In the genomic region with DNA sequence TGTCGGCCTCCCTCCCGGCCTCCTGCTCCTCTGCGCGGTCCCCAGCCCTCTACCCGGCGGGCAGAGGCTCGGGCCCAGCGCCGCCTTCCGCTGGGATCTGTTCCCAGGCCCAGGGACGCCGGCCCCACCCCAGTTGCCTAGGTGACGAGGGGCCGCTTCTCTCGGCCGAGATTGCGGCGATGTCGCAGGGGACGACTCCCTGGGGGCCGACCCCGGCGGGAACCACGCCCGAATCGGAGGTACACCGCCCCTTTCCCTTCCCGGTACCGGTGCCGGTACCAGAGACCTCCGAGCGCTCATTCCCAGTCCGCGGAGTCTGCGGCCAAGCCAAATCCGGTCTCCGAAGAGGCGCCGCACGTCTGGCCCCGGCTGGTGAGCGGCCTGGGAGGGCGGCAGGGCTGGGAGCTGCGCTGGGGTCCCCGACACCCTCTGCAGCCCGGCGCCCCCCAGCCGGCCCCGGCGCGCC, we compare ENCODE assay signal across 8 cellular contexts. TPM values are rescaled to one million over a fixed set of nuclear protein-coding genes. Genes with fewer than 3 reads are reported as not detected.
DNase-seq lines count a peak whose midpoint lies in the region; ATAC-seq and TF ChIP-seq lines count a peak whose summit lies in the region.

A gene with protein sequence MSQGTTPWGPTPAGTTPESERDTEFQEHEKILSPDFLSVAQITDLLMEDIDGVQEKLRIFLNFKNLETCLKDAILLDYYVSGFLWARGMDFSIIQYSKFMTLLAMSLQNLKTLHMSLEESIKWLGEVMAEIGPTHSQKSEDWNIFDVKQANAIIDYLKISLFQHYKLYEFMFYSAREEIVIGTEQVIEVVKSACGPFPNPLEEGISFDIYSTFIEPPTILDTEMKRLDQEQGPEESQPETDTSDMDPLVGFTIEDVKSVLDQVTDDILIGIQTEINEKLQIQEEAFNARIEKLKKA (plus strand): TSS at position 136 of the 466 bp plus-strand sequence. CDS start 44 bp downstream, at position 180.

- in situ Hi-C loops in GM13976 (cut with MboI; ENCODE audit: low sequenced_read_pairs, unreplicated experiment): no loop called here

- H3K36me3 ChIP-seq in right atrium auricular region (no peaks in the 10 kb centered on the region), parathyroid adenoma (ENCODE audit: control insufficient read depth, insufficient read depth, low read length) (no peaks in the 10 kb centered on the region)

- H2AFZ ChIP-seq in parathyroid adenoma: peak within 1 kb of the TSS; percentile 72

- H3K27ac ChIP-seq in right atrium auricular region (peak within 1 kb of the TSS; percentile 17 to 49), parathyroid adenoma (peak within 1 kb of the TSS; percentile 47)

- TF ChIP-seq CTCF in right atrium auricular region (IDR thresholded peaks at IDR 0.05) (peak in 1 of 2 donors; percentile 20), parathyroid adenoma (IDR thresholded peaks at IDR 0.05) (no peak), GM13976 (IDR thresholded peaks at IDR 0.05; ENCODE audit: borderline replicate concordance, control extremely low read depth, extremely low read depth, insufficient read depth, missing control alignments) (no peak)

- DNase-seq in HuH-7 (ENCODE audit: low spot score): peak; percentile 74
- DNase-seq in anterior cingulate cortex (lab: John Stamatoyannopoulos, UW): peak in 55 of 58 donors; percentile 11 to 81 (median 62)
- peak; percentile 58 for DNase-seq in right atrium auricular region (ENCODE audit: low spot score)
- DNase-seq in cerebellar nuclear complex (lab: John Stamatoyannopoulos, UW): no peak
- DNase-seq in GM13976 (ENCODE audit: low spot score): no peak

- H3K9me3 ChIP-seq in right atrium auricular region (no peaks in the 10 kb centered on the region), parathyroid adenoma (ENCODE audit: control insufficient read depth, low read length) (no peaks in the 10 kb centered on the region)

- H3K4me2 ChIP-seq in parathyroid adenoma (ENCODE audit: low read length): peak within 1 kb of the TSS; percentile 74

- ATAC-seq in GM18909 (IDR thresholded peaks at IDR 0.05; ENCODE audit: poor library complexity, unreplicated experiment) (no peak), HG03457 (IDR thresholded peaks at IDR 0.05; ENCODE audit: unreplicated experiment) (no peak)

- H3K27me3 ChIP-seq in right atrium auricular region (no peaks in the 10 kb centered on the region), parathyroid adenoma (ENCODE audit: control insufficient read depth, insufficient read depth, low read length) (no peaks in the 10 kb centered on the region)

- no peaks in the 10 kb centered on the region for H3K4me1 ChIP-seq in right atrium auricular region
- H3K4me1 ChIP-seq in parathyroid adenoma: no peaks in the 10 kb centered on the region

- H3K4me3 ChIP-seq in right atrium auricular region: peak within 1 kb of the TSS; percentile 40 to 58
- peak within 1 kb of the TSS; percentile 69 for H3K4me3 ChIP-seq in parathyroid adenoma (ENCODE audit: low read depth, low read length)

- no peaks in the 10 kb centered on the region for H3K79me2 ChIP-seq in parathyroid adenoma

- no peak within 1 kb of the TSS for H3K9ac ChIP-seq in parathyroid adenoma

RNA-seq across cellular contexts. Expression of the gene that starts here (rescaled TPM):
- under 1 TPM in 1 of 2 donors, not detected in 1; 0.35 TPM for total RNA-seq in right atrium auricular region

Comparison
In these comparisons a context has a peak if more than half of its experiments do, and no peak if none do; other contexts are left out.
1. Peak in DNase-seq, H3K4me3 ChIP-seq and H3K27ac ChIP-seq in right atrium auricular region; RNA of the gene not detected or under 1 TPM.
2. DNase-seq: peak in HuH-7 (single experiment) and anterior cingulate cortex (55 of 58); none in cerebellar nuclear complex (0 of 2) and GM13976 (single experiment).